Comparison of ENCODE assay signal across 1 cellular context in genomic region chr6:42879372-42880239, GRCh38.
TF ChIP-seq lines count a peak whose summit lies in the region.

TSS of gene RPL7L1 (plus strand) at chr6:42879616. CDS start at chr6:42879911, 295 bp downstream.

TF ChIP-seq in HEK293, 187 proteins besides CTCF, POLR2A, EP300 and RAD21 (continued from another document and continues in another):
- TF ChIP-seq TCF7L2 (IDR thresholded peaks at IDR 0.05; ENCODE audit: borderline replicate concordance, low read depth, low read length) (no peak), MYNN (tag by site-specific recombination; IDR thresholded peaks at IDR 0.05; ENCODE audit: borderline replicate concordance) (no peak), ZNF626 (tag by site-specific recombination; IDR thresholded peaks at IDR 0.05) (no peak), ELK4 (IDR thresholded peaks at IDR 0.05; ENCODE audit: borderline replicate concordance, low read depth, low read length) (no peak), ZNF692 (tag by site-specific recombination; IDR thresholded peaks at IDR 0.05) (peak; percentile 47; the same call in 1 of the 2 replicates), ZNF513 (tag by site-specific recombination; IDR thresholded peaks at IDR 0.05) (no peak), BCL6B (tag by site-specific recombination; IDR thresholded peaks at IDR 0.05) (no peak), ZFP69B (tag by site-specific recombination; IDR thresholded peaks at IDR 0.05) (peak; percentile 67; the same call in 1 of the 2 replicates), ZNF518A (tag by site-specific recombination; conservative IDR thresholded peaks at IDR 0.05; ENCODE audit: low read depth) (peak; percentile 85), ZNF132 (tag by site-specific recombination; IDR thresholded peaks at IDR 0.05; ENCODE audit: borderline replicate concordance) (no peak), MEIS1 (CRISPR knock-in tag; IDR thresholded peaks at IDR 0.05; ENCODE audit: borderline replicate concordance) (no peak), ZNF24 (tag by site-specific recombination; IDR thresholded peaks at IDR 0.05) (peak; percentile 41; the same call in 1 of the 2 replicates), ZNF645 (tag by site-specific recombination; IDR thresholded peaks at IDR 0.05) (no peak), FEZF1 (tag by site-specific recombination; IDR thresholded peaks at IDR 0.05) (peak; percentile 85), ZFP3 (tag by site-specific recombination; IDR thresholded peaks at IDR 0.05; ENCODE audit: low read depth) (no peak), ZNF423 (tag by site-specific recombination; IDR thresholded peaks at IDR 0.05) (0 out of 2 replicates have a peak, but pooled peaks have one; percentile 22), ZNF398 (tag by site-specific recombination; IDR thresholded peaks at IDR 0.05) (no peak), HOXC10 (CRISPR knock-in tag; IDR thresholded peaks at IDR 0.05) (no peak), ZNF610 (tag by site-specific recombination; IDR thresholded peaks at IDR 0.05; ENCODE audit: borderline replicate concordance) (peak; percentile 49; the same call in 1 of the 2 replicates), ZNF202 (tag by site-specific recombination; IDR thresholded peaks at IDR 0.05; ENCODE audit: borderline replicate concordance) (no peak), ZNF580 (tag by site-specific recombination; IDR thresholded peaks at IDR 0.05) (0 out of 2 replicates have a peak, but pooled peaks have one; percentile 10), BCL11B (tag by site-specific recombination; IDR thresholded peaks at IDR 0.05; ENCODE audit: low read depth) (no peak), KLF8 (tag by site-specific recombination; IDR thresholded peaks at IDR 0.05) (no peak; the same call in none of the 2 replicates), ZNF777 (tag by site-specific recombination; IDR thresholded peaks at IDR 0.05; ENCODE audit: borderline replicate concordance) (0 out of 2 replicates have a peak, but pooled peaks have one; percentile 44), ZNF2 (tag by site-specific recombination; IDR thresholded peaks at IDR 0.05) (peak; percentile 68), ZNF18 (tag by site-specific recombination; IDR thresholded peaks at IDR 0.05) (no peak; the same call in 1 of the 2 replicates), RBAK (tag by site-specific recombination; IDR thresholded peaks at IDR 0.05) (no peak), PRDM4 (tag by site-specific recombination; IDR thresholded peaks at IDR 0.05) (no peak; the same call in 1 of the 2 replicates), ZBTB11 (tag by site-specific recombination; conservative IDR thresholded peaks at IDR 0.05; ENCODE audit: low read depth) (peak; percentile 89), ZNF37A (tag by site-specific recombination; IDR thresholded peaks at IDR 0.05) (no peak), ZBTB7A (tag by site-specific recombination; IDR thresholded peaks at IDR 0.05; ENCODE audit: low read depth) (peak; percentile 77)
